8 cellular contexts compared by ENCODE assay signal in the genomic region with DNA sequence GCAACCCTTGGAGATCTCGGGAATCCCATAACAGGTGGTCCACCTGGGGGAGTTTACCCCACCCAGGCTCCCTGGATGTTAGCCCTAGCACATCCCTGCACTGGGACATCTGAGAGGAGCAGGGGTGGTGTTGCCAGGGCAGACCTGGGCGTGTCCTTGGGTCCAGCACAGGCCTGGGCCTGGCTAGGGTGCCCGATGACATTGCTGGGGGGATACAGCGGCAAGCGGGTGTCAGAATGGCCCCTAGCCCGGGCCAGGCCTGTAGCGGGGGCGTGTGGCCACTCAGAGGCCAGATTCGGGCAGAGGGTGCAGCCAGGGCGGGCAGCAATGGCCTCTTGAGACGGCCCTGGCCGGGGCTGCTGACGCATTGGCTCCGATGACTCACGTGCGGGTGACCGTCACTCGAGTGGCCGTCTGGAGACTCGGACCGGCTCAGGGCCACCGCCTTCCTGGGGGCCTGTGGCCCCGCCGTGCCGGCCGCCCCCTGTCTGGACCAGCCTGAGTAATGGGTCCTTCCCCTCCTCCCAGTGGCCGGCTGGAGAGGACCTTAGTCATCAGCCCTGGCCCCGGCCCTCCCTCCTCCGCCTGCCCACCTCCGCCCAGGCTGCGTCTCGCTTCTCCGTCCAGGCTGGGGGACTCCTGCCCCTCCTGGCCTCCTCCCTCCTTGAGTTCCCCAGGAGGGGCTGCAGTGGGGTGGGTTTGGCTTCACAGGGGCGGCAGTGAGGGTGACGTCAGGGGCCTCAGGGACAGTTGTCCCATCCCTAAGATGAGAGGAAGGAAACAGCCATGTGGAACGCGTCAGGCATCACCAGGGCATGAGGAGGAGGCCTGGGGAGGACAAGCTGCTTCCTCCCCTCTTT. TPM values are rescaled to one million over a fixed set of nuclear protein-coding genes. Genes with fewer than 3 reads are reported as not detected.
DNase-seq lines count a peak whose midpoint lies in the region; ATAC-seq and TF ChIP-seq lines count a peak whose summit lies in the region.
"Had no signal": no experiment of that assay in that cellular context is flagged by ENCODE, and none has a peak within 500 bp of the region (broad histone marks: within the 10 kb centered on the region; RNA-seq: fewer than 3 reads in every experiment).

No MANE protein-coding gene starts in this region.

- H3K4me1 ChIP-seq in OCI-LY3 (ENCODE audit: low read length) (peaks cover 38% of the 10 kb centered on the region), spleen (peaks cover 8 to 85% (median 53%) of the 10 kb centered on the region in 6 donors)

- no peak for ATAC-seq in HG02973 (IDR thresholded peaks at IDR 0.05; ENCODE audit: unreplicated experiment)
- ATAC-seq: activated CD8-positive, alpha-beta T cell treated with anti-CD3 and anti-CD28 coated beads, Interleukin-2, amount 10 ng/mL, durations not matched to agents 7 days and 5 days had no signal

- H4K20me1 ChIP-seq in OCI-LY3 (ENCODE audit: insufficient read depth, low read length): peaks cover 48% of the 10 kb centered on the region

- TF ChIP-seq CTCF in OCI-LY3 (IDR thresholded peaks at IDR 0.05; ENCODE audit: low read depth, low read length) (no peak), fibroblast of mammary gland (conservative IDR thresholded peaks at IDR 0.05; ENCODE audit: control insufficient read depth, insufficient read depth, low read depth, low read length) (no peak), spleen (IDR thresholded peaks at IDR 0.05 in 8 of 11, conservative IDR thresholded peaks at IDR 0.05 in 3 of 11) (no peak)

- H3K79me2 ChIP-seq in OCI-LY3 (ENCODE audit: low read length): peaks cover 4% of the 10 kb centered on the region

- H3K36me3 ChIP-seq in OCI-LY3 (replicated peaks; ENCODE audit: low read depth, low read length) (peaks cover 8% of the 10 kb centered on the region), spleen (peaks cover 0 to 18% (median 0%) of the 10 kb centered on the region in 6 donors)

- no peak overlapping the region for H3K9ac ChIP-seq in OCI-LY3 (ENCODE audit: low read length)

- H3K9me3 ChIP-seq in OCI-LY3 (ENCODE audit: insufficient read depth, low read length) (no peaks in the 10 kb centered on the region), spleen (no peaks in the 10 kb centered on the region)

- H3K27me3 ChIP-seq in OCI-LY3 (ENCODE audit: low read depth, low read length) (peaks cover 21% of the 10 kb centered on the region; the same call in 1 of the 2 replicates), spleen (replicated peaks in 1 of 7) (no peaks in the 10 kb centered on the region)

- no peak overlapping the region for H3K27ac ChIP-seq in OCI-LY3 (ENCODE audit: low read length)
- peak overlapping the region in 7 of 8 donors; percentile 19 to 78 (median 57) for H3K27ac ChIP-seq in spleen

- TF ChIP-seq POLR2A in spleen (IDR thresholded peaks at IDR 0.05): no peak

- H2AFZ ChIP-seq in OCI-LY3 (ENCODE audit: low read depth, low read length): no peak overlapping the region

- peak overlapping the region; percentile 90 for H3K4me2 ChIP-seq in OCI-LY3 (ENCODE audit: low read length)

- intact Hi-C loops in spleen (cut with DNase I; ENCODE audit: low total_unique reads): no loop called here

- no peak overlapping the region for H3K4me3 ChIP-seq in OCI-LY3 (ENCODE audit: low read length)
- H3K4me3 ChIP-seq in fibroblast of mammary gland (ENCODE audit: control insufficient read depth, low read depth, low read length): no peak overlapping the region
- no peak overlapping the region for H3K4me3 ChIP-seq in spleen

- DNase-seq in fibroblast of mammary gland (ENCODE audit: low read depth) (peak; percentile 81), spleen (no peak), hippocampal formation (lab: John Stamatoyannopoulos, UW) (no peak), NCI-H2029 treated with DMSO at 0.1 percent for 48 hours (lab: John Stamatoyannopoulos, UW) (no peak)
- DNase-seq: activated CD8-positive, alpha-beta T cell treated with anti-CD3 and anti-CD28 coated beads, Interleukin-2, amount 10 ng/mL, durations not matched to agents 7 days and 5 days; NCI-H187 treated with DMSO at 0.1 percent for 48 hours had no signal

- WGBS in spleen, 5 donors: 75 to 86% (median 82%) methylated on average over 18 to 37 of the region's 37 CpGs

RNA-seq across cellular contexts. Expression of gene CRTC1, which starts 23.2 kb away (rescaled TPM):
- 10 to 100 TPM in 3 of 7 donors, 1 to 10 TPM in 4; 4.7 to 15.7 (median 8.8) TPM for total RNA-seq in spleen
- 10 to 100 TPM in 1 of 3 donors, 1 to 10 TPM in 2; 3.1 to 11.3 (median 6.4) TPM for polyA plus RNA-seq in spleen

RNA-seq across cellular contexts. Expression of gene KLHL26, which starts 23.5 kb away (rescaled TPM):
- total RNA-seq in spleen: 10 to 100 TPM in 4 of 7 donors, 1 to 10 TPM in 3; 4.4 to 23.1 (median 10.3) TPM
- polyA plus RNA-seq in spleen: 1 to 10 TPM; 1.7 to 3.5 (median 2.2) TPM

RNA-seq across cellular contexts. Expression of gene TMEM59L, which starts 47.6 kb away (rescaled TPM):
- total RNA-seq in spleen: under 1 TPM in 2 of 7 donors, not detected in 5; 0.28 to 0.49 TPM
- polyA plus RNA-seq in spleen: under 1 TPM; 0.15 to 0.74 (median 0.50) TPM
- total RNA-seq: activated CD8-positive, alpha-beta T cell treated with anti-CD3 and anti-CD28 coated beads, Interleukin-2, amount 10 ng/mL, durations not matched to agents 7 days and 5 days had no signal

RNA-seq across cellular contexts. Expression of gene CRLF1, which starts 53.7 kb away (rescaled TPM):
- 1 to 10 TPM in 4 of 7 donors, under 1 TPM in 2, not detected in 1; 0.20 to 7.0 (median 1.1) TPM for total RNA-seq in spleen
- 1 to 10 TPM; 5.2 to 8.0 (median 6.3) TPM for polyA plus RNA-seq in spleen
- total RNA-seq: activated CD8-positive, alpha-beta T cell treated with anti-CD3 and anti-CD28 coated beads, Interleukin-2, amount 10 ng/mL, durations not matched to agents 7 days and 5 days had no signal
